8 cellular contexts compared by ENCODE assay signal in genomic region chr14:96104469-96105057, GRCh38.
DNase-seq lines count a peak whose midpoint lies in the region; ATAC-seq and TF ChIP-seq lines count a peak whose summit lies in the region.

No MANE protein-coding gene starts in this region.

- DNase-seq in RPMI7951 (ENCODE audit: low read depth), result peak; percentile 99
- peak; percentile 99 for DNase-seq in foreskin fibroblast
- DNase-seq in stimulated activated naive CD8-positive, alpha-beta T cell treated with anti-CD3 and anti-CD28 coated beads, Interleukin-15, Interleukin-2, amounts not matched to agents 100 U/mL and 50 U/mL, for 24 hours, result no peak
- no peak for DNase-seq in stimulated activated CD4-positive, alpha-beta T cell treated with anti-CD3 and anti-CD28 coated beads, Interleukin-2, amount 100 ng/mL, for 48 hours

- H3K9me3 ChIP-seq in skeletal muscle satellite cell (replicated peaks; ENCODE audit: low read length), result no peaks in the 10 kb centered on the region

- H3K4me3 ChIP-seq in foreskin fibroblast (ENCODE audit: low read depth in 1 of 2, low read length in 2 of 2) (no peak overlapping the region), skeletal muscle satellite cell (ENCODE audit: low read length) (peak overlapping the region; percentile 8)

- no peak for TF ChIP-seq CTCF in foreskin fibroblast (IDR thresholded peaks at IDR 0.05; ENCODE audit: low read depth, low read length)

- H3K4me1 ChIP-seq in skeletal muscle satellite cell (ENCODE audit: control insufficient read depth, insufficient read depth, low read length), result peaks cover 21% of the 10 kb centered on the region

- ATAC-seq in GM18502 (IDR thresholded peaks at IDR 0.05; ENCODE audit: poor library complexity, unreplicated experiment), result peak; percentile 66
- no peak for ATAC-seq in GM21576 (IDR thresholded peaks at IDR 0.05; ENCODE audit: unreplicated experiment)
- ATAC-seq in stimulated activated naive CD8-positive, alpha-beta T cell treated with anti-CD3 and anti-CD28 coated beads, Interleukin-15, Interleukin-2, amounts not matched to agents 100 U/mL and 50 U/mL, for 24 hours, result no peak
- no peak for ATAC-seq in HG03460 (IDR thresholded peaks at IDR 0.05; ENCODE audit: unreplicated experiment)

- no peaks in the 10 kb centered on the region for H3K36me3 ChIP-seq in skeletal muscle satellite cell (ENCODE audit: insufficient read depth, low read length)

- peak overlapping the region; percentile 50 for H3K9ac ChIP-seq in skeletal muscle satellite cell (ENCODE audit: low read depth, low read length)

- peak overlapping the region; percentile 60 for H3K4me2 ChIP-seq in skeletal muscle satellite cell (ENCODE audit: low read length)

- H3K27me3 ChIP-seq in skeletal muscle satellite cell (ENCODE audit: control insufficient read depth, insufficient read depth, low read length), result peaks cover 6% of the 10 kb centered on the region

Comparison
In these comparisons a context has a peak if more than half of its experiments do, and no peak if none do; other contexts are left out.
1. DNase-seq: peak in RPMI7951 (single experiment) and foreskin fibroblast (2 of 2); none in stimulated activated naive CD8-positive, alpha-beta T cell treated with anti-CD3 and anti-CD28 coated beads, Interleukin-15, Interleukin-2, amounts not matched to agents 100 U/mL and 50 U/mL, for 24 hours (single experiment) and stimulated activated CD4-positive, alpha-beta T cell treated with anti-CD3 and anti-CD28 coated beads, Interleukin-2, amount 100 ng/mL, for 48 hours (0 of 2).